16 cellular contexts compared by ENCODE assay signal in the genomic region with DNA sequence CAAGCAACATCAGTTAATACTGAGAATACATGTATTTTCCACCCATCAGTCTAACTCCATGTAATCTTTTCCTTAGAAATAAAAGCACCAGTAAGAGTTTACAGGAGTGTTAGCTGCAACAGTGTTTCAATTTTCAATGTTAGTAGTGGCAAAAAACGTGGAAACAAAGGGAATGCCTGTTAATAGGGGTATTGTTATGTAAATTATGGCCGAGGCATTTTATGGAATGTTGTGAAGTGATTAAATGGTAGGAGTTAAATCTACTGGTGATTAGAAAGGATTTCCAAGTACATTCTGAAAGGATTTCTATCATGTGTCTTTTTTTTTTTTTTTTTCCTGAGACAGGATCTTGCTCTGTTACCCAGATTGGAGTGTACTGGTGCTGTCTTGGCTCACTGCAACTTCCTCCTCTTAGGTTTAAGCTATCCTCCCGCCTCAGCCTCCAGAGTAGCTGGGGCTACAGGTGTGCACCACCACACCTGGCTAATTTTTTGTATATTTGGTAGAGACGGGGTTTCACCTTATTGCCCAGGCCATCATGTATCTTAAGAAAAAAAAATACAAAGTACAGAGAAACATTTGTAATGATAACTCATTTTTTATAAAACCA.
"Had no signal": no experiment of that assay in that cellular context is flagged by ENCODE, and none has a peak within 500 bp of the region (broad histone marks: within the 10 kb centered on the region; RNA-seq: fewer than 3 reads in every experiment).

No MANE protein-coding gene starts in this region.

- ATAC-seq: activated CD4-positive, alpha-beta T cell treated with anti-CD3 and anti-CD28 coated beads for 36 hours; activated CD8-positive, alpha-beta T cell treated with anti-CD3 and anti-CD28 coated beads for 36 hours; activated T-cell treated with anti-CD3 and anti-CD28 coated beads, Interleukin-2, amount 50 U/mL, for 72 hours; heart right ventricle; left ventricle myocardium superior; right cardiac atrium had no signal

- H3K4me3 Mint-ChIP-seq: activated CD4-positive, alpha-beta T cell treated with anti-CD3 and anti-CD28 coated beads for 36 hours; activated CD8-positive, alpha-beta T cell treated with anti-CD3 and anti-CD28 coated beads for 36 hours; activated T-cell treated with anti-CD3 and anti-CD28 coated beads, Interleukin-2, amount 50 U/mL, for 72 hours; mesothelial cell of epicardium; type B pancreatic cell had no signal

- H3K4me3 ChIP-seq: cardiac muscle cell, heart right ventricle had no signal

- H3K27me3 ChIP-seq: cardiac muscle cell, heart right ventricle had no signal

- H3K9me3 Mint-ChIP-seq: type B pancreatic cell had no signal

- DNase-seq: activated CD4-positive, alpha-beta T cell treated with anti-CD3 and anti-CD28 coated beads for 36 hours; activated CD8-positive, alpha-beta memory T cell treated with anti-CD3 and anti-CD28 coated beads, Interleukin-2, amount 50 U/mL, for 4 hours; activated CD8-positive, alpha-beta T cell treated with anti-CD3 and anti-CD28 coated beads for 36 hours; activated naive CD4-positive, alpha-beta T cell; activated T-cell treated with anti-CD3 and anti-CD28 coated beads, Interleukin-2, amount 50 U/mL, for 72 hours; aorta; foreskin melanocyte; heart right ventricle; left ventricle myocardium superior; right cardiac atrium; small intestine; T-helper 1 cell had no signal

- H3K27ac ChIP-seq: cardiac muscle cell, VCaP had no signal

- H3K36me3 ChIP-seq: cardiac muscle cell, heart right ventricle had no signal

- H3K27ac Mint-ChIP-seq: activated CD4-positive, alpha-beta T cell treated with anti-CD3 and anti-CD28 coated beads for 36 hours; activated CD8-positive, alpha-beta T cell treated with anti-CD3 and anti-CD28 coated beads for 36 hours; activated T-cell treated with anti-CD3 and anti-CD28 coated beads, Interleukin-2, amount 50 U/mL, for 72 hours; mesothelial cell of epicardium; type B pancreatic cell had no signal
